In the genomic region with DNA sequence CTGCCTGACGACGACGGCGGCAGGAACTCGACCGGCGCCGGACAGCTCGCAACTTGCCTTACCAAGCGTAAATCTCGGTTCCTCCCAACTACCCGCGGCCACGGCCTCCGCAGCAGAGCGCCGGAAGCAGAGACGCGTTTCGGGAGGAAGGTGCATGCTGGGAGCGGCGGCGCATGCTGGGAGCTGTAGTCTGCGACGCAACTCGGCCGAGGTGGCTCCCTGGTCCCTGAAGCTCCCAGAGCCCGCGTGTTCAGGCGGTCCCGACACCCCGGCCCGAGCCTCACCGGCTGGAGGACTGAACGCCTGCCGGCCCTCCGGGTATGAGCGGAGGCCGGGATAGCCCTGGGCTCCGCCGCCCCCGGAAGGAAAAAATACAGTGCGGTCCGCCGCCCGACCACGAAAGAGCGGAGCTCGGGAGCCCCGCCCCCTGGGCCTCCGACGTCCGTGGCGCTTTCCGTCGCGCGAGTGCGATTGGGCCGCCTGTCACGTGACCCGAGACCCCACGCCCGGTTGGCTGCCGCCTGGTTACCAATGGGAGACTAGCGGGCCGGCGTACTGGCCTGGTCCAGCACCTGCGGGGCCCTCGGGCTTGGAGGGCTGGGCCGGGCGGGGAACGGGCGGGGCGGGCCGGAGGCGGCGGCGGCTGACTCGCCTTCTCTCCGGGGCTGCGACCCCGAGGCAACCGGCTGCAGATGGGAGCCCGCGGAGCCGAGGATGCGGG, we compare ENCODE assay signal across 1 cellular context.
A peak's percentile ranks its signal among the peaks of the same experiment; 100 is the strongest.
TF ChIP-seq lines count a peak whose summit lies in the region.

A gene with protein sequence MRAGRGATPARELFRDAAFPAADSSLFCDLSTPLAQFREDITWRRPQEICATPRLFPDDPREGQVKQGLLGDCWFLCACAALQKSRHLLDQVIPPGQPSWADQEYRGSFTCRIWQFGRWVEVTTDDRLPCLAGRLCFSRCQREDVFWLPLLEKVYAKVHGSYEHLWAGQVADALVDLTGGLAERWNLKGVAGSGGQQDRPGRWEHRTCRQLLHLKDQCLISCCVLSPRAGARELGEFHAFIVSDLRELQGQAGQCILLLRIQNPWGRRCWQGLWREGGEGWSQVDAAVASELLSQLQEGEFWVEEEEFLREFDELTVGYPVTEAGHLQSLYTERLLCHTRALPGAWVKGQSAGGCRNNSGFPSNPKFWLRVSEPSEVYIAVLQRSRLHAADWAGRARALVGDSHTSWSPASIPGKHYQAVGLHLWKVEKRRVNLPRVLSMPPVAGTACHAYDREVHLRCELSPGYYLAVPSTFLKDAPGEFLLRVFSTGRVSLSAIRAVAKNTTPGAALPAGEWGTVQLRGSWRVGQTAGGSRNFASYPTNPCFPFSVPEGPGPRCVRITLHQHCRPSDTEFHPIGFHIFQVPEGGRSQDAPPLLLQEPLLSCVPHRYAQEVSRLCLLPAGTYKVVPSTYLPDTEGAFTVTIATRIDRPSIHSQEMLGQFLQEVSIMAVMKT (plus strand): TSS at position 537 of the 721 bp plus-strand sequence. CDS start 178 bp downstream, at position 715.

TF ChIP-seq in HepG2, 621 proteins besides CTCF, POLR2A, EP300 and RAD21 (continued from another document and continues in another):
- TF ChIP-seq, protein P1, sequence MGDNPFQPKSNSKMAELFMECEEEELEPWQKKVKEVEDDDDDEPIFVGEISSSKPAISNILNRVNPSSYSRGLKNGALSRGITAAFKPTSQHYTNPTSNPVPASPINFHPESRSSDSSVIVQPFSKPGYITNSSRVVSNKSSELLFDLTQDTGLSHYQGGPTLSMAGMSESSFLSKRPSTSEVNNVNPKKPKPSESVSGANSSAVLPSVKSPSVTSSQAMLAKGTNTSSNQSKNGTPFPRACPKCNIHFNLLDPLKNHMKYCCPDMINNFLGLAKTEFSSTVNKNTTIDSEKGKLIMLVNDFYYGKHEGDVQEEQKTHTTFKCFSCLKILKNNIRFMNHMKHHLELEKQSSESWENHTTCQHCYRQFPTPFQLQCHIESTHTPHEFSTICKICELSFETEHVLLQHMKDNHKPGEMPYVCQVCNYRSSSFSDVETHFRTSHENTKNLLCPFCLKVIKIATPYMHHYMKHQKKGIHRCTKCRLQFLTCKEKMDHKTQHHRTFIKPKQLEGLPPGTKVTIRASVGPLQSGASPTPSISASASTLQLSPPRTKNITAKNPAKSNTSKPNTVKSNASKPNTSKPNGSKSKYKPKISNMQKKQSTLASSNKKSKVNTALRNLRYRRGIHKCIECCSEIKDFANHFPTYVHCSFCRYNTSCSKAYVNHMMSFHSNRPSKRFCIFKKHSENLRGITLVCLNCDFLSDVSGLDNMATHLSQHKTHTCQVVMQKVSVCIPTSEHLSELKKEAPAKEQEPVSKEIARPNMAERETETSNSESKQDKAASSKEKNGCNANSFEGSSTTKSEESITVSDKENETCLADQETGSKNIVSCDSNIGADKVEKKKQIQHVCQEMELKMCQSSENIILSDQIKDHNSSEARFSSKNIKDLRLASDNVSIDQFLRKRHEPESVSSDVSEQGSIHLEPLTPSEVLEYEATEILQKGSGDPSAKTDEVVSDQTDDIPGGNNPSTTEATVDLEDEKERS (CRISPR knock-in tag; IDR thresholded peaks at IDR 0.05) = peak; percentile 52; the same call in 1 of the 2 replicates
- TF ChIP-seq MBD4 (IDR thresholded peaks at IDR 0.05; ENCODE audit: borderline replicate concordance, low read length) = no peak
- TF ChIP-seq ZNF598 (CRISPR knock-in tag; IDR thresholded peaks at IDR 0.05; ENCODE audit: borderline replicate concordance) = 0 out of 2 replicates have a peak, but pooled peaks have one; percentile 28
- TF ChIP-seq, protein P2, sequence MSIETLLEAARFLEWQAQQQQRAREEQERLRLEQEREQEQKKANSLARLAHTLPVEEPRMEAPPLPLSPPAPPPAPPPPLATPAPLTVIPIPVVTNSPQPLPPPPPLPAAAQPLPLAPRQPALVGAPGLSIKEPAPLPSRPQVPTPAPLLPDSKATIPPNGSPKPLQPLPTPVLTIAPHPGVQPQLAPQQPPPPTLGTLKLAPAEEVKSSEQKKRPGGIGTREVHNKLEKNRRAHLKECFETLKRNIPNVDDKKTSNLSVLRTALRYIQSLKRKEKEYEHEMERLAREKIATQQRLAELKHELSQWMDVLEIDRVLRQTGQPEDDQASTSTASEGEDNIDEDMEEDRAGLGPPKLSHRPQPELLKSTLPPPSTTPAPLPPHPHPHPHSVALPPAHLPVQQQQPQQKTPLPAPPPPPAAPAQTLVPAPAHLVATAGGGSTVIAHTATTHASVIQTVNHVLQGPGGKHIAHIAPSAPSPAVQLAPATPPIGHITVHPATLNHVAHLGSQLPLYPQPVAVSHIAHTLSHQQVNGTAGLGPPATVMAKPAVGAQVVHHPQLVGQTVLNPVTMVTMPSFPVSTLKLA (IDR thresholded peaks at IDR 0.05) = 0 out of 2 replicates have a peak, but pooled peaks have one; percentile 35
- TF ChIP-seq ZNF326 (CRISPR knock-in tag; IDR thresholded peaks at IDR 0.05; ENCODE audit: borderline replicate concordance) = no peak
- TF ChIP-seq, protein P3, sequence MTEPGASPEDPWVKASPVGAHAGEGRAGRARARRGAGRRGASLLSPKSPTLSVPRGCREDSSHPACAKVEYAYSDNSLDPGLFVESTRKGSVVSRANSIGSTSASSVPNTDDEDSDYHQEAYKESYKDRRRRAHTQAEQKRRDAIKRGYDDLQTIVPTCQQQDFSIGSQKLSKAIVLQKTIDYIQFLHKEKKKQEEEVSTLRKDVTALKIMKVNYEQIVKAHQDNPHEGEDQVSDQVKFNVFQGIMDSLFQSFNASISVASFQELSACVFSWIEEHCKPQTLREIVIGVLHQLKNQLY (CRISPR knock-in tag; IDR thresholded peaks at IDR 0.05) = no peak; the same call in 1 of the 2 replicates
- TF ChIP-seq ZNF558 (CRISPR knock-in tag; IDR thresholded peaks at IDR 0.05; ENCODE audit: borderline replicate concordance) = peak; percentile 64; the same call in 1 of the 2 replicates
- peak; percentile 73; the same call in 1 of the 2 replicates for TF ChIP-seq ZBTB8A (CRISPR knock-in tag; IDR thresholded peaks at IDR 0.05; ENCODE audit: borderline replicate concordance, low read depth)
- TF ChIP-seq, protein P4, sequence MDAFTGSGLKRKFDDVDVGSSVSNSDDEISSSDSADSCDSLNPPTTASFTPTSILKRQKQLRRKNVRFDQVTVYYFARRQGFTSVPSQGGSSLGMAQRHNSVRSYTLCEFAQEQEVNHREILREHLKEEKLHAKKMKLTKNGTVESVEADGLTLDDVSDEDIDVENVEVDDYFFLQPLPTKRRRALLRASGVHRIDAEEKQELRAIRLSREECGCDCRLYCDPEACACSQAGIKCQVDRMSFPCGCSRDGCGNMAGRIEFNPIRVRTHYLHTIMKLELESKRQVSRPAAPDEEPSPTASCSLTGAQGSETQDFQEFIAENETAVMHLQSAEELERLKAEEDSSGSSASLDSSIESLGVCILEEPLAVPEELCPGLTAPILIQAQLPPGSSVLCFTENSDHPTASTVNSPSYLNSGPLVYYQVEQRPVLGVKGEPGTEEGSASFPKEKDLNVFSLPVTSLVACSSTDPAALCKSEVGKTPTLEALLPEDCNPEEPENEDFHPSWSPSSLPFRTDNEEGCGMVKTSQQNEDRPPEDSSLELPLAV (CRISPR knock-in tag; conservative IDR thresholded peaks at IDR 0.05; ENCODE audit: low read depth) = 0 out of 2 replicates have a peak, but pooled peaks have one; percentile 72
- TF ChIP-seq YEATS2 (CRISPR knock-in tag; IDR thresholded peaks at IDR 0.05; ENCODE audit: borderline replicate concordance) = peak; percentile 94
- TF ChIP-seq CCAR2 (optimal IDR thresholded peaks at IDR 0.05; ENCODE audit: low read depth, low read length) = no peak
- peak; percentile 87 for TF ChIP-seq POLR2AphosphoS5 (IDR thresholded peaks at IDR 0.05; ENCODE audit: low read depth, low read length)
- TF ChIP-seq, protein P5, sequence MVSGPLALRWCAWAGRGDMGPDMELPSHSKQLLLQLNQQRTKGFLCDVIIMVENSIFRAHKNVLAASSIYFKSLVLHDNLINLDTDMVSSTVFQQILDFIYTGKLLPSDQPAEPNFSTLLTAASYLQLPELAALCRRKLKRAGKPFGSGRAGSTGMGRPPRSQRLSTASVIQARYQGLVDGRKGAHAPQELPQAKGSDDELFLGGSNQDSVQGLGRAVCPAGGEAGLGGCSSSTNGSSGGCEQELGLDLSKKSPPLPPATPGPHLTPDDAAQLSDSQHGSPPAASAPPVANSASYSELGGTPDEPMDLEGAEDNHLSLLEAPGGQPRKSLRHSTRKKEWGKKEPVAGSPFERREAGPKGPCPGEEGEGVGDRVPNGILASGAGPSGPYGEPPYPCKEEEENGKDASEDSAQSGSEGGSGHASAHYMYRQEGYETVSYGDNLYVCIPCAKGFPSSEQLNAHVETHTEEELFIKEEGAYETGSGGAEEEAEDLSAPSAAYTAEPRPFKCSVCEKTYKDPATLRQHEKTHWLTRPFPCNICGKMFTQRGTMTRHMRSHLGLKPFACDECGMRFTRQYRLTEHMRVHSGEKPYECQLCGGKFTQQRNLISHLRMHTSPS (CRISPR knock-in tag; IDR thresholded peaks at IDR 0.05; ENCODE audit: low read depth) = no peak
- TF ChIP-seq, protein P6, sequence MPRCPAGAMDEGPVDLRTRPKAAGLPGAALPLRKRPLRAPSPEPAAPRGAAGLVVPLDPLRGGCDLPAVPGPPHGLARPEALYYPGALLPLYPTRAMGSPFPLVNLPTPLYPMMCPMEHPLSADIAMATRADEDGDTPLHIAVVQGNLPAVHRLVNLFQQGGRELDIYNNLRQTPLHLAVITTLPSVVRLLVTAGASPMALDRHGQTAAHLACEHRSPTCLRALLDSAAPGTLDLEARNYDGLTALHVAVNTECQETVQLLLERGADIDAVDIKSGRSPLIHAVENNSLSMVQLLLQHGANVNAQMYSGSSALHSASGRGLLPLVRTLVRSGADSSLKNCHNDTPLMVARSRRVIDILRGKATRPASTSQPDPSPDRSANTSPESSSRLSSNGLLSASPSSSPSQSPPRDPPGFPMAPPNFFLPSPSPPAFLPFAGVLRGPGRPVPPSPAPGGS (CRISPR knock-in tag; IDR thresholded peaks at IDR 0.05) = 0 out of 2 replicates have a peak, but pooled peaks have one; percentile 17
- TF ChIP-seq, protein P7, sequence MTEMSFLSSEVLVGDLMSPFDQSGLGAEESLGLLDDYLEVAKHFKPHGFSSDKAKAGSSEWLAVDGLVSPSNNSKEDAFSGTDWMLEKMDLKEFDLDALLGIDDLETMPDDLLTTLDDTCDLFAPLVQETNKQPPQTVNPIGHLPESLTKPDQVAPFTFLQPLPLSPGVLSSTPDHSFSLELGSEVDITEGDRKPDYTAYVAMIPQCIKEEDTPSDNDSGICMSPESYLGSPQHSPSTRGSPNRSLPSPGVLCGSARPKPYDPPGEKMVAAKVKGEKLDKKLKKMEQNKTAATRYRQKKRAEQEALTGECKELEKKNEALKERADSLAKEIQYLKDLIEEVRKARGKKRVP (CRISPR knock-in tag; IDR thresholded peaks at IDR 0.05) = peak in 1 of 2 experiments; percentile 85; a peak in 2 of 4 replicates
- TF ChIP-seq ZNF501 (CRISPR knock-in tag; IDR thresholded peaks at IDR 0.05) = peak; percentile 97
- TF ChIP-seq NFE2L1 (CRISPR knock-in tag; IDR thresholded peaks at IDR 0.05; ENCODE audit: borderline replicate concordance) = no peak
- peak; percentile 99 for TF ChIP-seq ZNF335 (CRISPR knock-in tag; IDR thresholded peaks at IDR 0.05)
- no peak for TF ChIP-seq ZNF460 (CRISPR knock-in tag; IDR thresholded peaks at IDR 0.05; ENCODE audit: borderline replicate concordance)
- TF ChIP-seq TBL1XR1 (IDR thresholded peaks at IDR 0.05; ENCODE audit: borderline replicate concordance, low read length, partially characterized antibody) = no peak
- TF ChIP-seq ZNF629 (CRISPR knock-in tag; conservative IDR thresholded peaks at IDR 0.05) = no peak
- no peak for TF ChIP-seq ATAD3A (CRISPR knock-in tag; IDR thresholded peaks at IDR 0.05)
- TF ChIP-seq, protein P8, sequence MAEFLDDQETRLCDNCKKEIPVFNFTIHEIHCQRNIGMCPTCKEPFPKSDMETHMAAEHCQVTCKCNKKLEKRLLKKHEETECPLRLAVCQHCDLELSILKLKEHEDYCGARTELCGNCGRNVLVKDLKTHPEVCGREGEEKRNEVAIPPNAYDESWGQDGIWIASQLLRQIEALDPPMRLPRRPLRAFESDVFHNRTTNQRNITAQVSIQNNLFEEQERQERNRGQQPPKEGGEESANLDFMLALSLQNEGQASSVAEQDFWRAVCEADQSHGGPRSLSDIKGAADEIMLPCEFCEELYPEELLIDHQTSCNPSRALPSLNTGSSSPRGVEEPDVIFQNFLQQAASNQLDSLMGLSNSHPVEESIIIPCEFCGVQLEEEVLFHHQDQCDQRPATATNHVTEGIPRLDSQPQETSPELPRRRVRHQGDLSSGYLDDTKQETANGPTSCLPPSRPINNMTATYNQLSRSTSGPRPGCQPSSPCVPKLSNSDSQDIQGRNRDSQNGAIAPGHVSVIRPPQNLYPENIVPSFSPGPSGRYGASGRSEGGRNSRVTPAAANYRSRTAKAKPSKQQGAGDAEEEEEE (CRISPR knock-in tag; IDR thresholded peaks at IDR 0.05; ENCODE audit: borderline replicate concordance) = peak; percentile 60; the same call in 1 of the 2 replicates
- TF ChIP-seq NCOA1 (CRISPR knock-in tag; IDR thresholded peaks at IDR 0.05) = peak; percentile 77
- no peak for TF ChIP-seq NR2F6 (IDR thresholded peaks at IDR 0.05)
- peak; percentile 13; the same call in 1 of the 2 replicates for TF ChIP-seq NR2F6 (CRISPR knock-in tag; IDR thresholded peaks at IDR 0.05)
- TF ChIP-seq, protein P9, sequence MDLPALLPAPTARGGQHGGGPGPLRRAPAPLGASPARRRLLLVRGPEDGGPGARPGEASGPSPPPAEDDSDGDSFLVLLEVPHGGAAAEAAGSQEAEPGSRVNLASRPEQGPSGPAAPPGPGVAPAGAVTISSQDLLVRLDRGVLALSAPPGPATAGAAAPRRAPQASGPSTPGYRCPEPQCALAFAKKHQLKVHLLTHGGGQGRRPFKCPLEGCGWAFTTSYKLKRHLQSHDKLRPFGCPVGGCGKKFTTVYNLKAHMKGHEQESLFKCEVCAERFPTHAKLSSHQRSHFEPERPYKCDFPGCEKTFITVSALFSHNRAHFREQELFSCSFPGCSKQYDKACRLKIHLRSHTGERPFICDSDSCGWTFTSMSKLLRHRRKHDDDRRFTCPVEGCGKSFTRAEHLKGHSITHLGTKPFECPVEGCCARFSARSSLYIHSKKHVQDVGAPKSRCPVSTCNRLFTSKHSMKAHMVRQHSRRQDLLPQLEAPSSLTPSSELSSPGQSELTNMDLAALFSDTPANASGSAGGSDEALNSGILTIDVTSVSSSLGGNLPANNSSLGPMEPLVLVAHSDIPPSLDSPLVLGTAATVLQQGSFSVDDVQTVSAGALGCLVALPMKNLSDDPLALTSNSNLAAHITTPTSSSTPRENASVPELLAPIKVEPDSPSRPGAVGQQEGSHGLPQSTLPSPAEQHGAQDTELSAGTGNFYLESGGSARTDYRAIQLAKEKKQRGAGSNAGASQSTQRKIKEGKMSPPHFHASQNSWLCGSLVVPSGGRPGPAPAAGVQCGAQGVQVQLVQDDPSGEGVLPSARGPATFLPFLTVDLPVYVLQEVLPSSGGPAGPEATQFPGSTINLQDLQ (CRISPR knock-in tag; IDR thresholded peaks at IDR 0.05) = peak; percentile 57; the same call in 1 of the 2 replicates
- TF ChIP-seq DNMT1 (CRISPR knock-in tag; IDR thresholded peaks at IDR 0.05) = 0 out of 2 replicates have a peak, but pooled peaks have one; percentile 38
- TF ChIP-seq ZNF432 (CRISPR knock-in tag; IDR thresholded peaks at IDR 0.05; ENCODE audit: borderline replicate concordance) = no peak
- no peak for TF ChIP-seq SP1 (IDR thresholded peaks at IDR 0.05)
- peak; percentile 77 for TF ChIP-seq SP1 (CRISPR knock-in tag; IDR thresholded peaks at IDR 0.05)
- TF ChIP-seq ZC3H13 (CRISPR knock-in tag; IDR thresholded peaks at IDR 0.05) = peak; percentile 91
